12 cellular contexts compared by ENCODE assay signal in the genomic region with DNA sequence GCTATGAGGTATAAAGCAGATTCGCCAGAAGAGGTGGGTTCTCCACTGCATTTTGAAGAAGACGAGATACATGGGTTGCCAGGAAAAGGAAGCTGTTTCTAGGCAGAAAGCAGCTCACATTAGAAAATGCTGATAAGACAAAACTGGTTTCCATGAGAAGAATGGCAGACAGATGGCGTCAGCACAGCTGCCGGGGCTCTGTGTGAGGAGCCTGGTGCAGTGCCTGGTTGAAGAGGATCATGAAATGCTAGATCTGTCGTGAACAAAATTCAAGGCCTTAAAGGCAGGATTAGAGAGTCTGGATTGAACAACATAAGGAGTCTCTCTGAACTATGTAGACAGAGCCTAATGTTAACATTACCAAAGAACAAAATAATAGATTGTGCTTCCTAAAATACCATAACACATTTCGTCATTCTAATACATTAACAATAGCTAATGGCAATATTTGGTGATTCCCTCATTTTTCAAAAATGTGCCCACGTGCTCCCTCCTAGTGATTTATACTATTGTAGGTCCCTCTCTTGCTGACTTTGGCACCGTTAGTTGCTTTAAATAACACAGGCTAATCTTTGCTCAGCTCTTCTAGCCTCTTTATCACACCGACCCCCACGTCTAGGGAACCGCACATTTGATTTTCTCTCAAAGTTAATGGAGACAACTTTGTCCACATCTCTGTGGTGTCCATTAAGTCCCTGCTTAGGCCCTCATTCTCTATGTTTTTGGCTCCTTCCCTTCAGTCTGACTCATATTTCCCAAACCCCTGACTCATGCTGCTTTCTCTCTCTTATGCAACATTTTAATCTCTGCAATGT. TPM values are rescaled to one million over a fixed set of nuclear protein-coding genes. Genes with fewer than 3 reads are reported as not detected.
DNase-seq lines count a peak whose midpoint lies in the region; FAIRE-seq and TF ChIP-seq lines count a peak whose summit lies in the region.
"Had no signal": no experiment of that assay in that cellular context is flagged by ENCODE, and none has a peak within 500 bp of the region (broad histone marks: within the 10 kb centered on the region; RNA-seq: fewer than 3 reads in every experiment).

No MANE protein-coding gene starts in this region.

- intact Hi-C loops in thyroid gland (cut with DNase I): no loop called here

- peak; percentile 96 for FAIRE-seq in keratinocyte (lab: Jason Lieb, UNC)
- FAIRE-seq: endometrium had no signal

- H3K9me1 ChIP-seq in keratinocyte (ENCODE audit: control insufficient read depth, extremely low read depth, insufficient read depth, low read length): no peaks in the 10 kb centered on the region

- no peak overlapping the region for H3K4me3 Mint-ChIP-seq in T-helper 2 cell treated with Interferon-gamma antibody and Interleukin-4, amounts not matched to agents 5 μg/mL and 100 μg/mL, for 36 hours

- TF ChIP-seq POLR2A in thyroid gland (IDR thresholded peaks at IDR 0.05): no peak

- peaks cover 13% of the 10 kb centered on the region for H3K79me2 ChIP-seq in keratinocyte (ENCODE audit: control insufficient read depth, insufficient read depth, low read length)

- no peak overlapping the region for H3K9ac ChIP-seq in keratinocyte (ENCODE audit: control insufficient read depth, extremely low read depth, insufficient read depth, low read length)
- H3K9ac ChIP-seq: KMS-11 had no signal

- no peak overlapping the region for H3K27ac Mint-ChIP-seq in T-helper 2 cell treated with Interferon-gamma antibody and Interleukin-4, amounts not matched to agents 5 μg/mL and 100 μg/mL, for 36 hours

- H3K27me3 ChIP-seq in keratinocyte (ENCODE audit: control insufficient read depth, extremely low read depth, insufficient read depth, low read length) (no peaks in the 10 kb centered on the region), thyroid gland (no peaks in the 10 kb centered on the region)

- H3K4me1 ChIP-seq in keratinocyte (ENCODE audit: control insufficient read depth, extremely low read depth, insufficient read depth, low read length): peaks cover 60% of the 10 kb centered on the region
- peaks cover 11 to 29% of the 10 kb centered on the region in 2 donors for H3K4me1 ChIP-seq in thyroid gland

- no peaks in the 10 kb centered on the region for H3K9me3 Mint-ChIP-seq in T-helper 2 cell treated with Interferon-gamma antibody and Interleukin-4, amounts not matched to agents 5 μg/mL and 100 μg/mL, for 36 hours

- H3K27ac ChIP-seq in keratinocyte (ENCODE audit: control insufficient read depth, insufficient read depth, low read length) (peak overlapping the region; percentile 68), thyroid gland (peak overlapping the region in 2 of 3 donors; percentile 59 to 62)
- H3K27ac ChIP-seq: KMS-11 had no signal

- no peaks in the 10 kb centered on the region for H3K9me3 ChIP-seq in keratinocyte (ENCODE audit: control insufficient read depth, low read depth, low read length)
- H3K9me3 ChIP-seq in thyroid gland: no peaks in the 10 kb centered on the region

- H3K36me3 Mint-ChIP-seq in T-helper 2 cell treated with Interferon-gamma antibody and Interleukin-4, amounts not matched to agents 5 μg/mL and 100 μg/mL, for 36 hours (ENCODE audit: low read depth): no peaks in the 10 kb centered on the region

- WGBS in thyroid gland, 2 donors: 72 to 88% methylated on average over 10 to 11 of the region's 11 CpGs

- no peaks in the 10 kb centered on the region for H4K20me1 ChIP-seq in keratinocyte (ENCODE audit: control insufficient read depth, extremely low read depth, insufficient read depth, low read length)

- H2AFZ ChIP-seq in keratinocyte (ENCODE audit: control insufficient read depth, low read length): peak overlapping the region; percentile 37

- H3K4me2 ChIP-seq in keratinocyte (ENCODE audit: control insufficient read depth, extremely low read depth, insufficient read depth, low read depth, low read length): peak overlapping the region; percentile 40
- H3K4me2 ChIP-seq: KMS-11 had no signal

- dilution Hi-C loops in keratinocyte (cut with MboI; ENCODE audit: extremely low pct_ligation_motif_present, low sequenced_read_pairs): no loop called here

- peaks cover 4 to 19% of the 10 kb centered on the region in 2 experiments for H3K36me3 ChIP-seq in keratinocyte (ENCODE audit: control insufficient read depth in 2 of 2, extremely low read depth in 1 of 2, insufficient read depth in 2 of 2, low read length in 2 of 2)
- peaks cover 0 to 3% of the 10 kb centered on the region in 2 donors for H3K36me3 ChIP-seq in thyroid gland

- no peak overlapping the region for H3K4me3 ChIP-seq in Jurkat, Clone E6-1 (ENCODE audit: low read length)
- H3K4me3 ChIP-seq in keratinocyte (ENCODE audit: control insufficient read depth in 2 of 3, extremely low read depth in 1 of 3, insufficient read depth in 2 of 3, low read depth in 1 of 3, low read length in 3 of 3) (no peak overlapping the region), thyroid gland (replicated peaks in 1 of 3) (no peak overlapping the region)

- H3K4me1 Mint-ChIP-seq in T-helper 2 cell treated with Interferon-gamma antibody and Interleukin-4, amounts not matched to agents 5 μg/mL and 100 μg/mL, for 36 hours (ENCODE audit: low read depth): no peaks in the 10 kb centered on the region

- TF ChIP-seq CTCF in keratinocyte (optimal IDR thresholded peaks at IDR 0.05 in 1 of 3, IDR thresholded peaks at IDR 0.05 in 1 of 3, conservative IDR thresholded peaks at IDR 0.05 in 1 of 3; ENCODE audit: extremely low read depth in 1 of 3, insufficient read depth in 2 of 3, low read length in 3 of 3) (no peak), thyroid gland (IDR thresholded peaks at IDR 0.05) (no peak)

- DNase-seq in Jurkat, Clone E6-1 (ENCODE audit: low read depth, low spot score): peak; percentile 17
- DNase-seq in astrocyte of the hippocampus (ENCODE audit: low read depth, low spot score): peak; percentile 95
- no peak for DNase-seq in keratinocyte (ENCODE audit: low read depth, low spot score)
- no peak for DNase-seq in thyroid gland
- DNase-seq in activated gamma-delta T cell treated with Interleukin-2 at 50 U/mL for 16 hours: no peak
- no peak for DNase-seq in NCI-H1694 (lab: John Stamatoyannopoulos, UW)
- DNase-seq in NCI-H1417 (lab: John Stamatoyannopoulos, UW): no peak
- no peak for DNase-seq in T-helper 2 cell treated with Interferon-gamma antibody and Interleukin-4, amounts not matched to agents 5 μg/mL and 100 μg/mL, for 36 hours (ENCODE audit: low spot score)
- DNase-seq: activated CD4-positive, CD25-positive, alpha-beta regulatory T cell; stimulated activated CD4-positive, alpha-beta T cell treated with anti-CD3 and anti-CD28 coated beads, Interleukin-4, amount 100 ng/mL, for 4 hours had no signal

- no peaks in the 10 kb centered on the region for H3K27me3 Mint-ChIP-seq in T-helper 2 cell treated with Interferon-gamma antibody and Interleukin-4, amounts not matched to agents 5 μg/mL and 100 μg/mL, for 36 hours (ENCODE audit: low read depth)

RNA-seq across cellular contexts. Expression of gene EFEMP1, which starts 38.2 kb away (rescaled TPM):
- polyA plus RNA-seq in Jurkat, Clone E6-1 (2012; ENCODE audit: insufficient read depth, insufficient read length): 19.8 TPM
- 176 to 285 TPM (median 234 TPM) in 3 replicates for polyA plus RNA-seq in keratinocyte
- 29.3 TPM for polyA plus RNA-seq in keratinocyte (2011; ENCODE audit: low read depth)
- polyA plus RNA-seq in keratinocyte (2011; cell fraction: cytosol; rRNA removed): 80.8 and 128 TPM in 2 replicates
- 212 and 243 TPM in 2 replicates for polyA plus RNA-seq in keratinocyte (2011; cell fraction: nucleus; rRNA removed)
- polyA plus RNA-seq in keratinocyte (2012; ENCODE audit: low replicate concordance): 44.9 and 156 TPM in 2 replicates
- 159 to 294 TPM (median 228 TPM) in 3 replicates for polyA minus RNA-seq in keratinocyte
- polyA minus RNA-seq in keratinocyte (2011; cell fraction: cytosol; rRNA and poly(A)+ RNA removed): 153 TPM
- 120 and 192 TPM in 2 replicates for polyA minus RNA-seq in keratinocyte (2011; cell fraction: nucleus; rRNA and poly(A)+ RNA removed)
- 100 to 1,000 TPM; 379 to 821 (median 437) TPM for total RNA-seq in thyroid gland

Comparison
In these comparisons a context has a peak if more than half of its experiments do, and no peak if none do; other contexts are left out.
1. DNase-seq: peak in Jurkat, Clone E6-1 (single experiment) and astrocyte of the hippocampus (single experiment); none in keratinocyte (single experiment), thyroid gland (0 of 2), activated gamma-delta T cell treated with Interleukin-2 at 50 U/mL for 16 hours (single experiment), NCI-H1694 (single experiment), NCI-H1417 (0 of 3) and T-helper 2 cell treated with Interferon-gamma antibody and Interleukin-4, amounts not matched to agents 5 μg/mL and 100 μg/mL, for 36 hours (single experiment).